ENCODE assay signal across 12 cellular contexts in the genomic region with DNA sequence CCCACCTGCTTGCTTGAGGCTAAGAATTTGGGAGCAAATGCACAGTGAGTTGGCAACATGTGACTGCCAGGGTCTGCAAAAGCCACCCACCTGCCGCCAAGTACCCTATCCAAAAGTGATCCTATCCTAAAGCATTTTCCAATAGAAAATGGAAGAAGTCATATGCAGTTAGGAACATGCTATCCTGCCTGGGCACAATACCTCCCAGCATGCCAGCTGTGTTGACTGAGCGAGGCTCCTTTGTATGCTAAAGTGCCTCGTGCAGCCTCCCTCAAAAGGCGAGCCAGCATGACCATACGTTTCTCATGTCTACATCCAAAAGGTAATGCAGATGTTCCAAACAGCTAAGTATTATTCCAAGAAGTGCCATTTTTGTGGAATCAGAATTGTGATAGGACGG. TPM values are rescaled to one million over a fixed set of nuclear protein-coding genes. Genes with fewer than 3 reads are reported as not detected.
DNase-seq lines count a peak whose midpoint lies in the region; ATAC-seq and TF ChIP-seq lines count a peak whose summit lies in the region.
"Had no signal": no experiment of that assay in that cellular context is flagged by ENCODE, and none has a peak within 500 bp of the region (broad histone marks: within the 10 kb centered on the region; RNA-seq: fewer than 3 reads in every experiment).

No MANE protein-coding gene starts in this region.

- H3K9me3 Mint-ChIP-seq in brain: no peaks in the 10 kb centered on the region
- H3K9me3 Mint-ChIP-seq in neural progenitor cell: no peaks in the 10 kb centered on the region
- H3K9me3 Mint-ChIP-seq: activated T-cell treated with anti-CD3 and anti-CD28 coated beads, Interleukin-2, amount 50 U/mL, for 24 hours; CD4-positive, alpha-beta memory T cell; stimulated activated naive CD8-positive, alpha-beta T cell treated with anti-CD3 and anti-CD28 coated beads, Interleukin-15, Interleukin-2, amounts not matched to agents 100 ng/mL and 50 ng/mL, for 24 hours; T-helper 1 cell treated with Interleukin-12 subunit alpha and Interleukin-12 subunit beta and Interleukin-4 antibody, amounts not matched to agents 30 μg/mL and 1 μg/mL, for 36 hours had no signal

- ATAC-seq in GM19452 (IDR thresholded peaks at IDR 0.05; ENCODE audit: unreplicated experiment): no peak

- H3K36me3 Mint-ChIP-seq in brain (no peaks in the 10 kb centered on the region), neural progenitor cell (no peaks in the 10 kb centered on the region)

- H4K20me1 ChIP-seq in neural progenitor cell (ENCODE audit: low read depth): no peaks in the 10 kb centered on the region

- DNase-seq in NCI-H1105 treated with DMSO at 0.1 percent for 48 hours (lab: John Stamatoyannopoulos, UW) (peak; percentile 79), neural progenitor cell (ENCODE audit: low spot score) (no peak), SIG-M5 treated with dmso at 0.1 percent for 504 hours (lab: John Stamatoyannopoulos, UW; ENCODE audit: unreplicated experiment) (no peak), HUDEP-2 (lab: John Stamatoyannopoulos, UW; ENCODE audit: unreplicated experiment in 76 of 76) (no peak), NCI-H1436 treated with DMSO at 0.1 percent for 48 hours (lab: John Stamatoyannopoulos, UW) (no peak)
- DNase-seq: activated T-cell treated with anti-CD3 and anti-CD28 coated beads, Interleukin-2, amount 50 U/mL, for 24 hours; CD4-positive, alpha-beta memory T cell had no signal

- H3K27me3 Mint-ChIP-seq in brain: peaks cover 2% of the 10 kb centered on the region
- H3K27me3 Mint-ChIP-seq in neural progenitor cell (ENCODE audit: insufficient read depth, low read depth): no peaks in the 10 kb centered on the region
- H3K27me3 Mint-ChIP-seq: activated T-cell treated with anti-CD3 and anti-CD28 coated beads, Interleukin-2, amount 50 U/mL, for 24 hours; CD4-positive, alpha-beta memory T cell; stimulated activated naive CD8-positive, alpha-beta T cell treated with anti-CD3 and anti-CD28 coated beads, Interleukin-15, Interleukin-2, amounts not matched to agents 100 ng/mL and 50 ng/mL, for 24 hours had no signal

- no peak for TF ChIP-seq CTCF in C4-2B (conservative IDR thresholded peaks at IDR 0.05)
- TF ChIP-seq CTCF in brain (conservative IDR thresholded peaks at IDR 0.05): no peak
- no peak for TF ChIP-seq CTCF in neural progenitor cell (IDR thresholded peaks at IDR 0.05)

- H3K4me2 ChIP-seq in neural progenitor cell: peak overlapping the region; percentile 52

- H3K27me3 ChIP-seq in neural progenitor cell: no peaks in the 10 kb centered on the region

- H3K4me3 ChIP-seq in neural progenitor cell: no peak overlapping the region

- no peaks in the 10 kb centered on the region for H3K9me3 ChIP-seq in neural progenitor cell (ENCODE audit: low read depth)

- H3K4me1 ChIP-seq in neural progenitor cell: peaks cover 44% of the 10 kb centered on the region

- peaks cover 26% of the 10 kb centered on the region for H3F3A ChIP-seq in neural progenitor cell (ENCODE audit: low read depth)

- peak overlapping the region; percentile 67 for H3K27ac ChIP-seq in C4-2B
- no peak overlapping the region for H3K27ac ChIP-seq in neural progenitor cell

- H3K9ac ChIP-seq in neural progenitor cell: no peak overlapping the region

- no peak overlapping the region for H2AFZ ChIP-seq in neural progenitor cell (replicated peaks)

- no peaks in the 10 kb centered on the region for H3K36me3 ChIP-seq in neural progenitor cell

- H3K4me1 Mint-ChIP-seq in brain: peaks cover 88% of the 10 kb centered on the region
- peaks cover 56% of the 10 kb centered on the region for H3K4me1 Mint-ChIP-seq in neural progenitor cell

- H3K27ac Mint-ChIP-seq in brain: peak overlapping the region; percentile 77 to 99 (median 98)
- H3K27ac Mint-ChIP-seq in neural progenitor cell: peak overlapping the region; percentile 27
- H3K27ac Mint-ChIP-seq: activated T-cell treated with anti-CD3 and anti-CD28 coated beads, Interleukin-2, amount 50 U/mL, for 24 hours; CD4-positive, alpha-beta memory T cell; stimulated activated naive CD8-positive, alpha-beta T cell treated with anti-CD3 and anti-CD28 coated beads, Interleukin-15, Interleukin-2, amounts not matched to agents 100 ng/mL and 50 ng/mL, for 24 hours; T-helper 1 cell treated with Interleukin-12 subunit alpha and Interleukin-12 subunit beta and Interleukin-4 antibody, amounts not matched to agents 30 μg/mL and 1 μg/mL, for 36 hours had no signal

- peak overlapping the region; percentile 73 to 81 (median 74) for H3K4me3 Mint-ChIP-seq in brain
- H3K4me3 Mint-ChIP-seq in neural progenitor cell: peak overlapping the region; percentile 33
- H3K4me3 Mint-ChIP-seq: activated T-cell treated with anti-CD3 and anti-CD28 coated beads, Interleukin-2, amount 50 U/mL, for 24 hours; CD4-positive, alpha-beta memory T cell; stimulated activated naive CD8-positive, alpha-beta T cell treated with anti-CD3 and anti-CD28 coated beads, Interleukin-15, Interleukin-2, amounts not matched to agents 100 ng/mL and 50 ng/mL, for 24 hours; T-helper 1 cell treated with Interleukin-12 subunit alpha and Interleukin-12 subunit beta and Interleukin-4 antibody, amounts not matched to agents 30 μg/mL and 1 μg/mL, for 36 hours had no signal

- no peaks in the 10 kb centered on the region for H3K79me2 ChIP-seq in neural progenitor cell (ENCODE audit: low read depth)

RNA-seq across cellular contexts. Expression of a gene that starts 52.7 kb away (rescaled TPM):
- polyA plus RNA-seq in brain (ENCODE audit: insufficient read depth, low read depth, low replicate concordance): 102 TPM
- total RNA-seq in neural progenitor cell (ENCODE audit: low replicate concordance): 0.59 and 0.60 TPM in 2 replicates
